Comparison of ENCODE assay signal across 15 cellular contexts in genomic region chr7:36923831-36924555, GRCh38.
DNase-seq lines count a peak whose midpoint lies in the region; ATAC-seq and TF ChIP-seq lines count a peak whose summit lies in the region.
"Had no signal": no experiment of that assay in that cellular context is flagged by ENCODE, and none has a peak within 500 bp of the region (broad histone marks: within the 10 kb centered on the region; RNA-seq: fewer than 3 reads in every experiment).

No MANE protein-coding gene starts in this region.

- ATAC-seq in Right ventricle myocardium inferior: peak; percentile 16
- ATAC-seq in Right ventricle myocardium superior (ENCODE audit: poor library complexity): no peak
- peak; percentile 98 for ATAC-seq in left colon

- no peaks in the 10 kb centered on the region for H4K20me1 ChIP-seq in smooth muscle cell (ENCODE audit: low read depth)

- 66 to 70% methylated on average over 5 of the region's 5 CpGs for WGBS in thyroid gland, 2 donors
- 78% methylated on average over 5 of the region's 5 CpGs for WGBS in smooth muscle cell (ENCODE audit: low lambda C conversion rate)

- H3K9me3 ChIP-seq in thyroid gland: no peaks in the 10 kb centered on the region
- no peaks in the 10 kb centered on the region for H3K9me3 ChIP-seq in smooth muscle cell (replicated peaks; ENCODE audit: low read depth)
- H3K9me3 ChIP-seq: SJCRH30 had no signal

- H3K4me2 ChIP-seq in smooth muscle cell: no peak overlapping the region

- H3K79me2 ChIP-seq in smooth muscle cell (ENCODE audit: low read depth): no peaks in the 10 kb centered on the region

- TF ChIP-seq POLR2A in thyroid gland (IDR thresholded peaks at IDR 0.05): no peak

- no peaks in the 10 kb centered on the region for H3F3A ChIP-seq in smooth muscle cell (ENCODE audit: low read depth)

- no peak for DNase-seq in Right ventricle myocardium inferior (ENCODE audit: missing footprints)
- DNase-seq in Right ventricle myocardium superior: no peak
- DNase-seq in SIG-M5 treated with dmso at 0.1 percent for 504 hours (lab: John Stamatoyannopoulos, UW; ENCODE audit: unreplicated experiment): peak; percentile 81
- peak in 1 of 2 donors; percentile 16 for DNase-seq in left colon
- peak; percentile 35 to 43 for DNase-seq in thyroid gland
- DNase-seq in HPDE6-E6E7 (ENCODE audit: extremely low spot score): no peak
- DNase-seq in smooth muscle cell (lab: John Stamatoyannopoulos, UW; ENCODE audit: unreplicated experiment): no peak
- no peak for DNase-seq in GM19238 (ENCODE audit: insufficient read length, low spot score)
- DNase-seq: activated CD4-positive, CD25-positive, alpha-beta regulatory T cell treated with anti-CD3 and anti-CD28 coated beads, Interleukin-2, amount 50 U/mL, for 72 hours; activated gamma-delta T cell treated with Interleukin-2 at 50 U/mL for 16 hours; CD4-positive, CD25-positive, alpha-beta regulatory T cell; DMS153; NCI-H446 treated with DMSO at 0.1 percent for 48 hours; retina; SJCRH30 had no signal

- no peak overlapping the region for H2AFZ ChIP-seq in smooth muscle cell (ENCODE audit: low read depth)

- H3K27me3 ChIP-seq in thyroid gland (no peaks in the 10 kb centered on the region), smooth muscle cell (ENCODE audit: low read depth) (no peaks in the 10 kb centered on the region)
- H3K27me3 ChIP-seq: SJCRH30 had no signal

- no peak overlapping the region for H3K4me3 ChIP-seq in thyroid gland (replicated peaks in 1 of 3)
- no peak overlapping the region for H3K4me3 ChIP-seq in smooth muscle cell
- H3K4me3 ChIP-seq: SJCRH30 had no signal

- no peaks in the 10 kb centered on the region for H3K36me3 ChIP-seq in thyroid gland
- no peaks in the 10 kb centered on the region for H3K36me3 ChIP-seq in smooth muscle cell (ENCODE audit: low read depth)
- H3K36me3 ChIP-seq: SJCRH30 had no signal

- H3K27ac ChIP-seq in thyroid gland (peak overlapping the region in 2 of 3 donors; percentile 18 to 50), smooth muscle cell (ENCODE audit: low read depth) (no peak overlapping the region)
- H3K27ac ChIP-seq: SJCRH30 had no signal

- peaks cover 15 to 33% of the 10 kb centered on the region in 2 donors for H3K4me1 ChIP-seq in thyroid gland
- H3K4me1 ChIP-seq in smooth muscle cell (ENCODE audit: low read depth): no peaks in the 10 kb centered on the region
- H3K4me1 ChIP-seq: SJCRH30 had no signal

- intact Hi-C loops in Right ventricle myocardium inferior (cut with DNase I): no loop called here
- intact Hi-C loops in Right ventricle myocardium superior (cut with DNase I): no loop called here
- intact Hi-C loops in left colon (cut with DNase I, micrococcal nuclease): no loop called here
- intact Hi-C loops in thyroid gland (cut with DNase I): no loop called here

- H3K9ac ChIP-seq in smooth muscle cell (ENCODE audit: low read depth): no peak overlapping the region

- TF ChIP-seq CTCF in thyroid gland (IDR thresholded peaks at IDR 0.05) (no peak), smooth muscle cell (IDR thresholded peaks at IDR 0.05; ENCODE audit: borderline replicate concordance, insufficient read depth, poor library complexity, severe bottlenecking) (no peak)

Comparison
In these comparisons a context has a peak if more than half of its experiments do, and no peak if none do; other contexts are left out.
1. DNase-seq: peak in SIG-M5 treated with dmso at 0.1 percent for 504 hours (single experiment) and thyroid gland (2 of 2); none in Right ventricle myocardium inferior (single experiment), Right ventricle myocardium superior (single experiment), HPDE6-E6E7 (single experiment), smooth muscle cell (single experiment) and GM19238 (single experiment).